8 cellular contexts compared by ENCODE assay signal in the genomic region with DNA sequence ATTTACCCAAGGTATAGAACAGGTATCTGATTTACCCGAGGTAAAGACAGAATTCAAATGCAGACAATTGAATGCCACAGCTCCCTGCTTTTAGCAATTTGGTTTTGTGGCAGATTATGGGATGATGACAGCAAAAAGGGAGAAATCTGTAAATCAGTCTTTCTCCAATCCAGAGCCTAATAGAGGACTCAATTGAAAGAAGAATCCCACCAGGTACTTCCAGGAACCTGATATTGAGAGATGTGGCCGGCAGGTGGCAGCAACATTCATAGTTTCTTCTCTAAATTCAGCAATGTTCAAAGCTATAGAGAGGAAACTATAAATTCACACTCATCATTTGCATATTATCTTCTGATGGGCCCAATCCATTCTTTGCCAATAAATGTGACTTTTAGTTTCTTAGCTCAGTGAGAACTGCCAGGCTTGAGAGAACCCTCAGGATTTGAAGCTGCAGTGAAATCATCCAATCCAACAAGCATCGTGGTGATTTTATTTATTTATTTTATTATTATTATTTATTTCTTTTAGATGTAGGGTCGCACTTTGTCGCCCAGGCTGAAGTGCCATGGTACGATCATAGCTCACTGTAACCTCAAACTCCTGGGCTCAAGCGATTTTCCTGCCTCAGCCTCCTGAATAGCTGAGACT. TPM values are rescaled to one million over a fixed set of nuclear protein-coding genes. Genes with fewer than 3 reads are reported as not detected.
DNase-seq lines count a peak whose midpoint lies in the region; ATAC-seq and TF ChIP-seq lines count a peak whose summit lies in the region.

No MANE protein-coding gene starts in this region.

- 50 to 63% (median 58%) methylated on average over 7 of the region's 7 CpGs for WGBS in spleen, 5 donors

- no peak overlapping the region for H3K27ac Mint-ChIP-seq in T-helper 17 cell

- H3K4me3 ChIP-seq in adipocyte (ENCODE audit: low read length) = no peak overlapping the region
- H3K4me3 ChIP-seq in spleen = no peak overlapping the region

- H3K36me3 Mint-ChIP-seq in T-helper 17 cell (ENCODE audit: low read depth) = no peaks in the 10 kb centered on the region

- DNase-seq in GM03348 (ENCODE audit: low spot score) (peak; percentile 70), NCI-H146 treated with DMSO at 0.1 percent for 48 hours (lab: John Stamatoyannopoulos, UW; ENCODE audit: unreplicated experiment) (peak; percentile 13), T-helper 17 cell (peak; percentile 36 to 54 (median 43)), adipocyte (ENCODE audit: low read depth) (peak; percentile 88), hepatic stellate cell (ENCODE audit: low spot score) (peak; percentile 55), spleen (peak; percentile 86), occipital lobe (lab: John Stamatoyannopoulos, UW) (no peak)

- no peaks in the 10 kb centered on the region for H3K27me3 Mint-ChIP-seq in T-helper 17 cell

- peak; percentile 30 to 80 (median 68) for TF ChIP-seq CTCF in spleen (IDR thresholded peaks at IDR 0.05 in 8 of 11, conservative IDR thresholded peaks at IDR 0.05 in 3 of 11)

- H3K9me3 ChIP-seq in T-helper 17 cell (ENCODE audit: control insufficient read depth, low read length, poor library complexity, severe bottlenecking) (no peaks in the 10 kb centered on the region), adipocyte (ENCODE audit: control insufficient read depth, low read length) (no peaks in the 10 kb centered on the region), spleen (no peaks in the 10 kb centered on the region)

- peaks cover under 1% of the 10 kb centered on the region for H3K4me1 ChIP-seq in adipocyte (ENCODE audit: control insufficient read depth, insufficient read depth, low read length)
- H3K4me1 ChIP-seq in spleen = peaks cover 0 to 9% (median 0%) of the 10 kb centered on the region in 6 donors

- no peak for TF ChIP-seq POLR2A in spleen (IDR thresholded peaks at IDR 0.05)

- peaks cover 5% of the 10 kb centered on the region for H3K4me1 Mint-ChIP-seq in T-helper 17 cell

- no peak overlapping the region for H3K4me3 Mint-ChIP-seq in T-helper 17 cell

- no peaks in the 10 kb centered on the region for H3K36me3 ChIP-seq in adipocyte (ENCODE audit: control insufficient read depth, insufficient read depth, low read length, severe bottlenecking)
- H3K36me3 ChIP-seq in spleen = no peaks in the 10 kb centered on the region

- H3K27me3 ChIP-seq in adipocyte (replicated peaks; ENCODE audit: control insufficient read depth, insufficient read depth, low read length) = no peaks in the 10 kb centered on the region
- H3K27me3 ChIP-seq in spleen (replicated peaks in 1 of 7) = no peaks in the 10 kb centered on the region

- no peak overlapping the region for H3K27ac ChIP-seq in spleen

- ATAC-seq in T-helper 17 cell = peak; percentile 80
- no peak for ATAC-seq in GM21526 (IDR thresholded peaks at IDR 0.05; ENCODE audit: low FRiP score, unreplicated experiment)

- intact Hi-C loops in spleen (cut with DNase I; ENCODE audit: low total_unique reads) = loop anchor here (10.0 kb wide), 1 partner anchor 105 kb away; the partner anchor contains the start of gene SESN2

- H3K9ac ChIP-seq in adipocyte (ENCODE audit: low read length) = no peak overlapping the region

RNA-seq across cellular contexts. Expression of gene PHACTR4, which starts 9.8 kb away (rescaled TPM):
- total RNA-seq in T-helper 17 cell = 10 to 100 TPM; 20.9 to 23.9 TPM
- total RNA-seq in spleen = 10 to 100 TPM; 24.1 to 55.9 (median 32.9) TPM
- 10 to 100 TPM in 1 of 3 donors, 1 to 10 TPM in 2; 8.2 to 16.4 (median 8.9) TPM for polyA plus RNA-seq in spleen
- total RNA-seq in occipital lobe = 9.7 TPM

RNA-seq across cellular contexts. Expression of gene MED18, which starts 30.9 kb away (rescaled TPM):
- total RNA-seq in T-helper 17 cell (1 to 10 TPM; 4.6 to 4.7 TPM), spleen (10 to 100 TPM; 11.2 to 19.1 (median 14.9) TPM), occipital lobe (15.1 TPM)
- polyA plus RNA-seq in spleen = 10 to 100 TPM; 22.9 to 31.2 (median 24.4) TPM
